In the genomic region with DNA sequence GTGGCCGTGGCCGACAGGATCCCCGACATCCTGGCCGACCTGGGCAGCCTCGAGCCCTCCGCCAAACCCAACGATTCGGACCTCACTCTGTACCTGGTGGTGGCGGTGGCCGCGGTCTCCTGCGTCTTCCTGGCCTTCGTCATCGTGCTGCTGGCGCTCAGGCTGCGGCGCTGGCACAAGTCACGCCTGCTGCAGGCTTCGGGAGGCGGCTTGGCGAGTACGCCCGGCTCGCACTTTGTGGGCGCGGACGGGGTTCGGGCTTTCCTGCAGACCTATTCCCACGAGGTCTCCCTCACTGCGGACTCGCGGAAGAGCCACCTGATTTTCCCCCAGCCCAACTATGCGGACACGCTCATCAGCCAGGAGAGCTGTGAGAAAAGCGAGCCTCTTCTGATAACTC, we compare ENCODE assay signal across 1 cellular context. TPM values are rescaled to one million over a fixed set of nuclear protein-coding genes. Genes with fewer than 3 reads are reported as not detected.
"Had no signal": no experiment of that assay in that cellular context is flagged by ENCODE, and none has a peak within 500 bp of the region (broad histone marks: within the 10 kb centered on the region; RNA-seq: fewer than 3 reads in every experiment).

No MANE protein-coding gene starts in this region.

RNA-seq across cellular contexts. Expression of a gene that starts 2.4 kb away (rescaled TPM):
- total RNA-seq: G401 had no signal

RNA-seq across cellular contexts. Expression of a gene that starts 3.9 kb away (rescaled TPM):
- total RNA-seq: G401 had no signal

RNA-seq across cellular contexts. Expression of a gene that starts 7.5 kb away (rescaled TPM):
- total RNA-seq: G401 had no signal

RNA-seq across cellular contexts. Expression of a gene that starts 8.8 kb away (rescaled TPM):
- total RNA-seq: G401 had no signal

RNA-seq across cellular contexts. Expression of a gene that starts 13.8 kb away (rescaled TPM):
- total RNA-seq: G401 had no signal
